In genomic region chr17:18119938-18120337, GRCh38 we compare ENCODE assay signal across 24 cellular contexts.
"Had no signal": no experiment of that assay in that cellular context is flagged by ENCODE, and none has a peak within 500 bp of the region (broad histone marks: within the 10 kb centered on the region; RNA-seq: fewer than 3 reads in every experiment).

No MANE protein-coding gene starts in this region.

- H3K4me1 Mint-ChIP-seq: endodermal cell had no signal

- H3K27ac ChIP-seq: colonic mucosa, coronary artery, dorsolateral prefrontal cortex, epithelial cell of prostate, esophagus muscularis mucosa, esophagus squamous epithelium, foreskin keratinocyte, gastrocnemius medialis, gastroesophageal sphincter, heart left ventricle had no signal

- H3K4me3 Mint-ChIP-seq: dendritic cell treated with granulocyte-macrophage colony-stimulating factor and Interleukin-4, amounts not matched to agents 40 ng/mL and 50 ng/mL, for 4 days; effector memory CD8-positive, alpha-beta T cell; endodermal cell had no signal

- H3K9me3 ChIP-seq: colonic mucosa, esophagus squamous epithelium, gastrocnemius medialis, gastroesophageal sphincter had no signal

- H3K27me3 ChIP-seq: colonic mucosa, dorsolateral prefrontal cortex, foreskin keratinocyte, gastrocnemius medialis had no signal

- ATAC-seq: effector memory CD8-positive, alpha-beta T cell; esophagus mucosa; foreskin keratinocyte; gastrocnemius medialis; gastroesophageal sphincter; heart left ventricle had no signal

- H3K27ac Mint-ChIP-seq: dendritic cell treated with granulocyte-macrophage colony-stimulating factor and Interleukin-4, amounts not matched to agents 40 ng/mL and 50 ng/mL, for 4 days; effector memory CD8-positive, alpha-beta T cell; endodermal cell had no signal

- H3K4me1 ChIP-seq: colonic mucosa, esophagus muscularis mucosa, foreskin keratinocyte, gastroesophageal sphincter, heart left ventricle had no signal

- DNase-seq: colonic mucosa; cortex of kidney; dermis blood vessel endothelial cell; dorsolateral prefrontal cortex; effector CD4-positive, alpha-beta T cell; effector CD8-positive, alpha-beta T cell; effector memory CD4-positive, alpha-beta T cell; effector memory CD8-positive, alpha-beta T cell; endodermal cell; erythroblast; esophagus squamous epithelium; foreskin fibroblast; foreskin keratinocyte; foreskin melanocyte; gastrocnemius medialis; glutamatergic neuron; head of caudate nucleus; heart left ventricle had no signal

- H3K4me3 ChIP-seq: colonic mucosa, coronary artery, dorsolateral prefrontal cortex, esophagus muscularis mucosa, esophagus squamous epithelium, gastrocnemius medialis, gastroesophageal sphincter, heart left ventricle had no signal

- H3K27me3 Mint-ChIP-seq: dendritic cell treated with granulocyte-macrophage colony-stimulating factor and Interleukin-4, amounts not matched to agents 40 ng/mL and 50 ng/mL, for 4 days had no signal

- H3K9me3 Mint-ChIP-seq: effector memory CD8-positive, alpha-beta T cell had no signal

- H3K36me3 ChIP-seq: colonic mucosa, esophagus muscularis mucosa, esophagus squamous epithelium, gastrocnemius medialis, gastroesophageal sphincter, heart left ventricle had no signal
